ENCODE assay signal across 1 cellular context in genomic region chr9:117412006-117412715, GRCh38.
TF ChIP-seq lines count a peak whose summit lies in the region.

No MANE protein-coding gene starts in this region.

TF ChIP-seq in GM23338, 12 proteins besides CTCF, POLR2A, EP300 and RAD21 (continued from another document):
- TF ChIP-seq ZNF462 (CRISPR knock-in tag; IDR thresholded peaks at IDR 0.05) (no peak), ZNF331 (CRISPR knock-in tag; IDR thresholded peaks at IDR 0.05; ENCODE audit: low read depth) (no peak), EZH2phosphoT487 (IDR thresholded peaks at IDR 0.05; ENCODE audit: unreplicated experiment) (no peak), EZH2 (IDR thresholded peaks at IDR 0.05; ENCODE audit: low read depth, unreplicated experiment) (no peak), STAT1 (IDR thresholded peaks at IDR 0.05; ENCODE audit: unreplicated experiment) (no peak), REST (IDR thresholded peaks at IDR 0.05; ENCODE audit: unreplicated experiment) (no peak)
